In genomic region chr3:29693863-29694262, GRCh38 we compare ENCODE assay signal across 8 cellular contexts.
DNase-seq lines count a peak whose midpoint lies in the region; ATAC-seq and TF ChIP-seq lines count a peak whose summit lies in the region.

No MANE protein-coding gene starts in this region.

- H3K4me3 Mint-ChIP-seq in activated CD4-positive, alpha-beta T cell treated with anti-CD3 and anti-CD28 coated beads, Interleukin-2, amount 10 ng/mL, durations not matched to agents 7 days and 5 days = no peak overlapping the region

- no peaks in the 10 kb centered on the region for H3K4me1 Mint-ChIP-seq in activated CD4-positive, alpha-beta T cell treated with anti-CD3 and anti-CD28 coated beads, Interleukin-2, amount 10 ng/mL, durations not matched to agents 7 days and 5 days

- H3K4me1 ChIP-seq in rectal smooth muscle tissue (ENCODE audit: control insufficient read depth, insufficient read depth, low read length) (peaks cover 25% of the 10 kb centered on the region), prostate gland (replicated peaks) (no peaks in the 10 kb centered on the region)

- TF ChIP-seq CTCF in WI38 (IDR thresholded peaks at IDR 0.05; ENCODE audit: low read depth, low read length) = no peak
- no peak for TF ChIP-seq CTCF in prostate gland (IDR thresholded peaks at IDR 0.05)

- no peaks in the 10 kb centered on the region for H3K9me3 ChIP-seq in prostate gland

- CTCF ChIA-PET in activated CD4-positive, alpha-beta T cell treated with anti-CD3 and anti-CD28 coated beads, Interleukin-2, amount 10 ng/mL, durations not matched to agents 7 days and 5 days (lab: Charles Lee) = no interaction called here

- TF ChIP-seq POLR2A in prostate gland (IDR thresholded peaks at IDR 0.05) = no peak

- intact Hi-C loops in left cardiac atrium (cut with DNase I) = no loop called here
- intact Hi-C loops in prostate gland (cut with DNase I) = loop anchor here (10.0 kb wide), 1 partner anchor 61 kb away; no protein-coding TSS in a partner anchor

- no peaks in the 10 kb centered on the region for H3K36me3 Mint-ChIP-seq in activated CD4-positive, alpha-beta T cell treated with anti-CD3 and anti-CD28 coated beads, Interleukin-2, amount 10 ng/mL, durations not matched to agents 7 days and 5 days (ENCODE audit: low read depth)

- no peak overlapping the region for H3K27ac Mint-ChIP-seq in activated CD4-positive, alpha-beta T cell treated with anti-CD3 and anti-CD28 coated beads, Interleukin-2, amount 10 ng/mL, durations not matched to agents 7 days and 5 days

- H3K4me3 ChIP-seq in WI38 (ENCODE audit: low read depth, low read length) = peak overlapping the region; percentile 9; the same call in 1 of the 2 replicates
- H3K4me3 ChIP-seq in rectal smooth muscle tissue (ENCODE audit: low read length) = peak overlapping the region; percentile 3
- no peak overlapping the region for H3K4me3 ChIP-seq in prostate gland

- POLR2A ChIA-PET in activated CD4-positive, alpha-beta T cell treated with anti-CD3 and anti-CD28 coated beads, Interleukin-2, amount 10 ng/mL, durations not matched to agents 7 days and 5 days (lab: Charles Lee) = no interaction called here

- H3K27ac ChIP-seq in rectal smooth muscle tissue (ENCODE audit: low read depth, low read length) (peak overlapping the region; percentile 38), prostate gland (no peak overlapping the region)

- H3K9ac ChIP-seq in rectal smooth muscle tissue (ENCODE audit: low read length) = no peak overlapping the region

- H3K36me3 ChIP-seq in rectal smooth muscle tissue (ENCODE audit: control insufficient read depth, insufficient read depth, low read length) = no peaks in the 10 kb centered on the region
- no peaks in the 10 kb centered on the region for H3K36me3 ChIP-seq in prostate gland

- WGBS in prostate gland = 25% methylated on average over 1 of the region's 1 CpG

- ATAC-seq in left cardiac atrium = peak; percentile 44 to 66
- ATAC-seq in HG03108 (IDR thresholded peaks at IDR 0.05; ENCODE audit: unreplicated experiment) = no peak

- H3K27me3 ChIP-seq in rectal smooth muscle tissue (ENCODE audit: control insufficient read depth, insufficient read depth, low read length) (no peaks in the 10 kb centered on the region), prostate gland (replicated peaks; ENCODE audit: insufficient read depth) (no peaks in the 10 kb centered on the region)

- H3K27me3 Mint-ChIP-seq in activated CD4-positive, alpha-beta T cell treated with anti-CD3 and anti-CD28 coated beads, Interleukin-2, amount 10 ng/mL, durations not matched to agents 7 days and 5 days = no peaks in the 10 kb centered on the region

- peak; percentile 72 for DNase-seq in GM04504 (ENCODE audit: low read depth)
- no peak for DNase-seq in left cardiac atrium
- no peak for DNase-seq in prostate gland (ENCODE audit: low spot score)
- no peak for DNase-seq in MV-4-11 (lab: John Stamatoyannopoulos, UW)
- DNase-seq in activated CD4-positive, alpha-beta T cell treated with anti-CD3 and anti-CD28 coated beads, Interleukin-2, amount 10 ng/mL, durations not matched to agents 7 days and 5 days = no peak

- H3K9me3 Mint-ChIP-seq in activated CD4-positive, alpha-beta T cell treated with anti-CD3 and anti-CD28 coated beads, Interleukin-2, amount 10 ng/mL, durations not matched to agents 7 days and 5 days = no peaks in the 10 kb centered on the region

Comparison
In these comparisons a context has a peak if more than half of its experiments do, and no peak if none do; other contexts are left out.
1. H3K4me3 ChIP-seq: peak in WI38 (single experiment) and rectal smooth muscle tissue (single experiment); none in prostate gland (0 of 2).